In the genomic region with DNA sequence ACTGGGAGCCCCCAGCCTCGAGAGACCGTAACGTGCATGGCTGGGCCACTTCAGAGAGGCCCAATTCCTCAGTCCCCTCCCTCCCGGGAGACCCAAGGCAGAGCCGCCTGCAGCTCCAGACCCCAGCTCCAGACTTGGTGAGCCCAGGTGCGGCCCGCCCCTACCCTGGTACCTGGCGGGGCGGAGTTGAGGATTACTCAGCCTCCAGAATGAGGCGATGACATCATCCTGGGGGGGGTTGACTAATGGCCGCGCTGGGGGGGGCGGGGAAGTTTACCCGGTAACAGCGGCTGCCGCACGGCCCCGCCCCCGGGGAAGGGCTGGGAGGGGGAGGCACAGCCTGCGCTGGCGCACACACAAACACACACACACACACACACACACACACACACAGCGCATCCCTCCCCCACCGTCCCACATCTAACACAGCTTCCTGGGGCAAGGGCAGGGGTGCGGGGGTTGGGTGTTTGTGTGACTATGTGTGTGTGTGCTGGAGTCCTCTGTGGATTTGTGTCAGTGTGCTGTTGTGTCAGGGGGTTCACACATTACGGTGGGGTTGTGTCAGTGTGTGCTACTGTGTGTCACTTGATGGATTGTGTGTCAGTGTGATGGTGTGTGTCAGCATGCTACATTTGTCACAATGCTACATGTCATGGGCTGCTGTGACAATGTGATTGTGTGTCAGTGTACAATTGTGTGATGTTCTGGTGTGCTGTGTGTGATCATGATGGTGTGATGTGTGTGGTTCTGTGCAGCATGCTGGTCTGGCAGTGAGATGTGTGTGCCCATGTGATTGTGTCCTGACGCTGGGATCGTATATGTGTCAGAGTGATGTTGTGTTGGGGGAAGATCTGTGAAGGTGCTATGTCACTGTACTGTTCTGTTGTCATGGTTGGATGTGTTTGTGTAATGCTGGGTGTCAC, we compare ENCODE assay signal across 8 cellular contexts. TPM values are rescaled to one million over a fixed set of nuclear protein-coding genes. Genes with fewer than 3 reads are reported as not detected.
DNase-seq lines count a peak whose midpoint lies in the region; ATAC-seq and TF ChIP-seq lines count a peak whose summit lies in the region.

No MANE protein-coding gene starts in this region.

- TF ChIP-seq CTCF in epithelial cell of esophagus (IDR thresholded peaks at IDR 0.05; ENCODE audit: insufficient read depth, low read depth, low read length, missing control alignments): no peak
- no peak for TF ChIP-seq CTCF in neural cell (IDR thresholded peaks at IDR 0.05; ENCODE audit: poor library complexity, severe bottlenecking)
- no peak for TF ChIP-seq CTCF in testis (IDR thresholded peaks at IDR 0.05)

- no peaks in the 10 kb centered on the region for H4K20me1 ChIP-seq in neural cell (ENCODE audit: insufficient read depth)

- 13 to 17% methylated on average over 7 to 20 of the region's 27 CpGs for WGBS in testis, 2 donors

- intact Hi-C loops in testis (cut with DNase I; ENCODE audit: low total_unique reads): no loop called here

- DNase-seq in SHP77 (lab: John Stamatoyannopoulos, UW) (peak; percentile 70 to 71), SHP77 treated with DMSO at 0.1 percent for 48 hours (lab: John Stamatoyannopoulos, UW) (no peak), NCI-H748 treated with DMSO at 0.1 percent for 48 hours (lab: John Stamatoyannopoulos, UW) (peak; percentile 88), activated T-cell treated with anti-CD3 and anti-CD28 coated beads for 24 hours (ENCODE audit: low read depth) (peak; percentile 76), epithelial cell of esophagus (ENCODE audit: low read depth) (peak; percentile 95), testis (peak; percentile 50)

- no peaks in the 10 kb centered on the region for H3K9me2 ChIP-seq in neural cell (ENCODE audit: insufficient read depth, low read length)

- H3K36me3 ChIP-seq in neural cell (ENCODE audit: insufficient read depth, low read length) (no peaks in the 10 kb centered on the region), testis (ENCODE audit: low read depth, missing control alignments) (no peaks in the 10 kb centered on the region)

- H2AFZ ChIP-seq in neural cell (ENCODE audit: low read depth, low read length): no peak overlapping the region

- TF ChIP-seq POLR2A in testis (IDR thresholded peaks at IDR 0.05): no peak

- H3K4me3 ChIP-seq in epithelial cell of esophagus (ENCODE audit: low read length): no peak overlapping the region
- peak overlapping the region; percentile 64 for H3K4me3 ChIP-seq in neural cell (ENCODE audit: low read length)
- H3K4me3 ChIP-seq in testis: no peak overlapping the region

- H3K27ac ChIP-seq in neural cell (ENCODE audit: low read length): peak overlapping the region; percentile 63
- H3K27ac ChIP-seq in testis: no peak overlapping the region

- peaks cover 14% of the 10 kb centered on the region for H3K4me1 ChIP-seq in testis

- H3K9me3 ChIP-seq in neural cell (ENCODE audit: low read length): no peaks in the 10 kb centered on the region
- no peaks in the 10 kb centered on the region for H3K9me3 ChIP-seq in testis

- H3K79me2 ChIP-seq in neural cell (replicated peaks; ENCODE audit: insufficient read depth, low read length): no peaks in the 10 kb centered on the region

- peak overlapping the region; percentile 68 for H3K9ac ChIP-seq in neural cell (ENCODE audit: low read length)

- H3F3A ChIP-seq in neural cell (ENCODE audit: insufficient read depth, low read length, poor library complexity, severe bottlenecking): no peaks in the 10 kb centered on the region

- H3K27me3 ChIP-seq in neural cell (ENCODE audit: insufficient read depth, low read depth, low read length) (no peaks in the 10 kb centered on the region), testis (no peaks in the 10 kb centered on the region)

- no peak for TF ChIP-seq RAD21 in neural cell (conservative IDR thresholded peaks at IDR 0.05)

- ATAC-seq in GM19395 (IDR thresholded peaks at IDR 0.05; ENCODE audit: unreplicated experiment): no peak

- no peak for TF ChIP-seq EP300 in neural cell (conservative IDR thresholded peaks at IDR 0.05; ENCODE audit: poor library complexity, severe bottlenecking)

- peak overlapping the region; percentile 35 for H3K4me2 ChIP-seq in neural cell (ENCODE audit: low read length)

TF ChIP-seq in neural cell, 6 proteins besides CTCF, POLR2A, EP300 and RAD21:
- TF ChIP-seq TAF1 (IDR thresholded peaks at IDR 0.05; ENCODE audit: low read depth) (no peak), EZH2 (IDR thresholded peaks at IDR 0.05; ENCODE audit: borderline replicate concordance, insufficient read depth, low read length, poor library complexity, severe bottlenecking) (no peak), REST (IDR thresholded peaks at IDR 0.05; ENCODE audit: borderline replicate concordance) (no peak), SMC3 (conservative IDR thresholded peaks at IDR 0.05; ENCODE audit: poor library complexity) (no peak), POLR2AphosphoS5 (IDR thresholded peaks at IDR 0.05) (peak; percentile 61), MXI1 (conservative IDR thresholded peaks at IDR 0.05; ENCODE audit: poor library complexity, severe bottlenecking) (no peak)

RNA-seq across cellular contexts. Expression of gene BBC3, which starts 10.3 kb away (rescaled TPM):
- polyA plus RNA-seq in neural cell (15.6 and 20.1 TPM in 2 replicates), testis (ENCODE audit: insufficient read depth, low read depth, low replicate concordance) (3.3 TPM)
- 11.2 and 12.4 TPM in 2 replicates for polyA minus RNA-seq in neural cell
- total RNA-seq in testis: 10 to 100 TPM; 10.0 to 10.2 TPM

RNA-seq across cellular contexts. Expression of gene CCDC9, which starts 15.1 kb away (rescaled TPM):
- polyA plus RNA-seq in neural cell (2.1 and 5.3 TPM in 2 replicates), testis (ENCODE audit: insufficient read depth, low read depth, low replicate concordance) (50.9 TPM)
- polyA minus RNA-seq in neural cell: 3.7 and 5.2 TPM in 2 replicates
- total RNA-seq in testis: 10 to 100 TPM; 61.0 to 65.0 TPM

RNA-seq across cellular contexts. Expression of gene INAFM1, which starts 33.4 kb away (rescaled TPM):
- 6.6 and 11.5 TPM in 2 replicates for polyA plus RNA-seq in neural cell
- 3.4 and 3.7 TPM in 2 replicates for polyA minus RNA-seq in neural cell
- total RNA-seq in testis: 10 to 100 TPM; 20.8 to 29.5 TPM
- polyA plus RNA-seq in testis (ENCODE audit: insufficient read depth, low read depth, low replicate concordance): 9.0 TPM
